ENCODE assay signal across 1 cellular context in genomic region chr9:98075332-98075805, GRCh38.
TF ChIP-seq lines count a peak whose summit lies in the region.

No MANE protein-coding gene starts in this region.

TF ChIP-seq in HCT116, 20 proteins besides CTCF, POLR2A, EP300 and RAD21 (continued from another document):
- no peak for TF ChIP-seq MAX (IDR thresholded peaks at IDR 0.05)
- TF ChIP-seq SIN3A (IDR thresholded peaks at IDR 0.05; ENCODE audit: low read depth), result no peak
- no peak for TF ChIP-seq YY1 (IDR thresholded peaks at IDR 0.05; ENCODE audit: extremely low read depth, insufficient replicate concordance, low read depth, low read length)
- TF ChIP-seq ZFX (IDR thresholded peaks at IDR 0.05), result no peak
- TF ChIP-seq POLR2AphosphoS5 (IDR thresholded peaks at IDR 0.05; ENCODE audit: low read depth, low read length), result no peak
- no peak for TF ChIP-seq SRF (IDR thresholded peaks at IDR 0.05; ENCODE audit: low read depth)
- TF ChIP-seq TCF7L2 (IDR thresholded peaks at IDR 0.05; ENCODE audit: borderline replicate concordance, extremely low read depth, insufficient read depth, insufficient read length), result no peak
